ENCODE assay signal across 17 cellular contexts in the genomic region with DNA sequence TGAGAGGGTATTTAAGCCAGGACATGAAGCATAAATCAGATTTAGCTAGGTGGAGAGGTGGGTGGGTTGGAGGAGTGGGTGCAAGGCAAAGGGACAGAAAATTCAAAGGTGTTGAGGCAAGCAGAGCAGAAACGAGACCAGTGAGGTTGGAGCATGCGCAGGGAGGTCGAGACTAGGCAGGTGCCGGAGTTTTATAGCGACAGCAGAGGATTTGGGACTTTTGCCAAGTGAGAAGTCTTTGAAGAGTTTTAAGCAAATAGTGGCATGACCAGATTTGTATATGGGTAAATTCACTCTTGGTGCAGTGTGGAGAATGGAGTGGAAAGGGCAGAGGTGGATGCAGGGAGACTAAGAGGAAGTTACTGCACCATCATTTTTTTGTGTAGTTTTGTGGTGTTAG.
A peak's percentile ranks its signal among the peaks of the same experiment; 100 is the strongest.
DNase-seq lines count a peak whose midpoint lies in the region; ATAC-seq and TF ChIP-seq lines count a peak whose summit lies in the region.
"Had no signal": no experiment of that assay in that cellular context is flagged by ENCODE, and none has a peak within 500 bp of the region (broad histone marks: within the 10 kb centered on the region; RNA-seq: fewer than 3 reads in every experiment).

No MANE protein-coding gene starts in this region.

- H3K79me2 ChIP-seq in OCI-LY1 (ENCODE audit: insufficient read depth, low read length), result peaks cover 17% of the 10 kb centered on the region

- H3K9ac ChIP-seq in OCI-LY1 (ENCODE audit: low read length), result peak overlapping the region; percentile 39; the same call in 1 of the 2 replicates
- H3K9ac ChIP-seq in liver (ENCODE audit: low read depth in 1 of 2, low read length in 2 of 2), result no peak overlapping the region
- H3K9ac ChIP-seq: GM23248, KMS-11 had no signal

- WGBS in liver, result 43% methylated on average over 5 of the region's 5 CpGs

- no peaks in the 10 kb centered on the region for H3K27me3 ChIP-seq in CD4-positive, alpha-beta T cell (ENCODE audit: control insufficient read depth, insufficient read depth, low read length)
- H3K27me3 ChIP-seq in OCI-LY1 (ENCODE audit: insufficient read depth, low read length) (no peaks in the 10 kb centered on the region), liver (ENCODE audit: control insufficient read depth in 4 of 4, insufficient read depth in 4 of 4, low read length in 3 of 4) (no peaks in the 10 kb centered on the region), foreskin keratinocyte (no peaks in the 10 kb centered on the region)
- H3K27me3 ChIP-seq: dorsolateral prefrontal cortex had no signal

- H3K27me3 Mint-ChIP-seq in CD4-positive, alpha-beta T cell, result no peaks in the 10 kb centered on the region
- no peaks in the 10 kb centered on the region for H3K27me3 Mint-ChIP-seq in activated T-helper 2 cell treated with anti-CD3 and anti-CD28 coated beads, Interferon-gamma antibody, Interleukin-2, Interleukin-4, amounts not matched to agents 10 μg/mL and 5 μg/mL and 100 μg/mL, durations not matched to agents 14 hours and 24 hours and 36 hours (ENCODE audit: low read depth)

- POLR2A ChIA-PET in CD4-positive, alpha-beta T cell (lab: Charles Lee), result interaction anchor here (0.6 to 1.2 kb wide), 3 partner anchors 29 to 151 kb away, joined by 3 to 4 read pairs (median 3); no protein-coding TSS in a partner anchor

- H3F3A ChIP-seq in OCI-LY1 (ENCODE audit: insufficient read depth, low read length), result peaks cover 15% of the 10 kb centered on the region; the same call in 1 of the 2 replicates

- TF ChIP-seq RAD21 in liver (IDR thresholded peaks at IDR 0.05), result peak in 1 of 2 donors; percentile 24

- no peak for TF ChIP-seq CTCF in CD4-positive, alpha-beta T cell (IDR thresholded peaks at IDR 0.05)
- TF ChIP-seq CTCF in OCI-LY1 (IDR thresholded peaks at IDR 0.05; ENCODE audit: low read length) (no peak), liver (IDR thresholded peaks at IDR 0.05; ENCODE audit: low read depth, low read length, missing input control) (no peak), foreskin keratinocyte (conservative IDR thresholded peaks at IDR 0.05) (no peak)

- H3K9me3 Mint-ChIP-seq in CD4-positive, alpha-beta T cell, result no peaks in the 10 kb centered on the region
- no peaks in the 10 kb centered on the region for H3K9me3 Mint-ChIP-seq in activated T-helper 2 cell treated with anti-CD3 and anti-CD28 coated beads, Interferon-gamma antibody, Interleukin-2, Interleukin-4, amounts not matched to agents 10 μg/mL and 5 μg/mL and 100 μg/mL, durations not matched to agents 14 hours and 24 hours and 36 hours
- H3K9me3 Mint-ChIP-seq: T-helper 1 cell treated with Interleukin-12 subunit alpha and Interleukin-12 subunit beta and Interleukin-4 antibody, amounts not matched to agents 30 μg/mL and 1 μg/mL, for 36 hours had no signal

- no peaks in the 10 kb centered on the region for H3K9me2 ChIP-seq in OCI-LY1 (ENCODE audit: low read depth, low read length)

- H3K36me3 Mint-ChIP-seq in CD4-positive, alpha-beta T cell (ENCODE audit: low read depth), result peaks cover 64% of the 10 kb centered on the region
- H3K36me3 Mint-ChIP-seq in activated T-helper 2 cell treated with anti-CD3 and anti-CD28 coated beads, Interferon-gamma antibody, Interleukin-2, Interleukin-4, amounts not matched to agents 10 μg/mL and 5 μg/mL and 100 μg/mL, durations not matched to agents 14 hours and 24 hours and 36 hours (ENCODE audit: low read depth), result peaks cover 20% of the 10 kb centered on the region

- H3K4me2 ChIP-seq in OCI-LY1 (ENCODE audit: low read length), result peak overlapping the region; percentile 32; the same call in 1 of the 2 replicates
- H3K4me2 ChIP-seq: KMS-11 had no signal

- H3K4me1 Mint-ChIP-seq in CD4-positive, alpha-beta T cell (ENCODE audit: low read depth), result peaks cover 69% of the 10 kb centered on the region
- peaks cover 41% of the 10 kb centered on the region for H3K4me1 Mint-ChIP-seq in activated T-helper 2 cell treated with anti-CD3 and anti-CD28 coated beads, Interferon-gamma antibody, Interleukin-2, Interleukin-4, amounts not matched to agents 10 μg/mL and 5 μg/mL and 100 μg/mL, durations not matched to agents 14 hours and 24 hours and 36 hours (ENCODE audit: low read depth)

- peak overlapping the region; percentile 50 for H3K27ac Mint-ChIP-seq in CD4-positive, alpha-beta T cell
- no peak overlapping the region for H3K27ac Mint-ChIP-seq in activated T-helper 2 cell treated with anti-CD3 and anti-CD28 coated beads, Interferon-gamma antibody, Interleukin-2, Interleukin-4, amounts not matched to agents 10 μg/mL and 5 μg/mL and 100 μg/mL, durations not matched to agents 14 hours and 24 hours and 36 hours
- H3K27ac Mint-ChIP-seq: T-helper 1 cell treated with Interleukin-12 subunit alpha and Interleukin-12 subunit beta and Interleukin-4 antibody, amounts not matched to agents 30 μg/mL and 1 μg/mL, for 36 hours had no signal

- no peak overlapping the region for H3K4me3 Mint-ChIP-seq in CD4-positive, alpha-beta T cell
- H3K4me3 Mint-ChIP-seq in activated T-helper 2 cell treated with anti-CD3 and anti-CD28 coated beads, Interferon-gamma antibody, Interleukin-2, Interleukin-4, amounts not matched to agents 10 μg/mL and 5 μg/mL and 100 μg/mL, durations not matched to agents 14 hours and 24 hours and 36 hours (ENCODE audit: low read depth), result no peak overlapping the region
- H3K4me3 Mint-ChIP-seq: T-helper 1 cell treated with Interleukin-12 subunit alpha and Interleukin-12 subunit beta and Interleukin-4 antibody, amounts not matched to agents 30 μg/mL and 1 μg/mL, for 36 hours had no signal

- CTCF ChIA-PET in CD4-positive, alpha-beta T cell (lab: Charles Lee), result interaction anchor here (0.7 to 1.1 kb wide), 4 partner anchors 46 to 240 kb away, joined by 3 to 4 read pairs (median 3); no protein-coding TSS in a partner anchor

- H4K20me1 ChIP-seq in OCI-LY1 (ENCODE audit: insufficient read depth, low read length), result no peaks in the 10 kb centered on the region

- DNase-seq in DMS 273 (lab: John Stamatoyannopoulos, UW; ENCODE audit: unreplicated experiment), result peak; percentile 15
- no peak for DNase-seq in DMS 273 treated with DMSO at 0.1 percent for 48 hours (lab: John Stamatoyannopoulos, UW)
- no peak for DNase-seq in CD4-positive, alpha-beta T cell
- DNase-seq in foreskin keratinocyte, result no peak
- no peak for DNase-seq in activated T-helper 2 cell treated with anti-CD3 and anti-CD28 coated beads, Interferon-gamma antibody, Interleukin-2, Interleukin-4, amounts not matched to agents 10 μg/mL and 5 μg/mL and 100 μg/mL, durations not matched to agents 14 hours and 24 hours and 36 hours (ENCODE audit: low spot score)
- no peak for DNase-seq in UCSD-AML1 (lab: John Stamatoyannopoulos, UW; ENCODE audit: unreplicated experiment)
- DNase-seq: activated CD4-positive, alpha-beta T cell treated with anti-CD3 and anti-CD28 coated beads for 4 hours; dorsolateral prefrontal cortex; GM23248; left ventricle myocardium superior; stimulated activated CD4-positive, alpha-beta T cell treated with anti-CD3 and anti-CD28 coated beads, Interleukin-1b, Interleukin-23, amount 100 ng/mL, for 48 hours had no signal

- no peak overlapping the region for H2AFZ ChIP-seq in OCI-LY1 (ENCODE audit: low read length)
- H2AFZ ChIP-seq: GM23248 had no signal

- H3K36me3 ChIP-seq in OCI-LY1 (ENCODE audit: insufficient read depth, low read length), result peaks cover 62% of the 10 kb centered on the region
- peaks cover 0 to 9% (median 1%) of the 10 kb centered on the region in 4 donors for H3K36me3 ChIP-seq in liver (ENCODE audit: control insufficient read depth in 4 of 4, insufficient read depth in 3 of 4, low read depth in 1 of 4, low read length in 3 of 4)

- H3K4me1 ChIP-seq in OCI-LY1 (ENCODE audit: insufficient read depth, low read length, severe bottlenecking), result peaks cover 92% of the 10 kb centered on the region
- H3K4me1 ChIP-seq in liver (ENCODE audit: control insufficient read depth in 4 of 4, insufficient read depth in 4 of 4, low read length in 3 of 4), result peaks cover 0 to 33% (median 22%) of the 10 kb centered on the region in 4 donors
- H3K4me1 ChIP-seq in foreskin keratinocyte, result no peaks in the 10 kb centered on the region

- no peak for ATAC-seq in CD4-positive, alpha-beta T cell (ENCODE audit: poor library complexity)
- ATAC-seq in foreskin keratinocyte, result no peak
- ATAC-seq: left ventricle myocardium superior, Panc1 had no signal

- H3K4me3 ChIP-seq in OCI-LY1 (ENCODE audit: low read depth, low read length, poor library complexity, severe bottlenecking) (peak overlapping the region; percentile 6), liver (ENCODE audit: low read depth in 1 of 3, low read length in 3 of 3) (no peak overlapping the region)
- H3K4me3 ChIP-seq: dorsolateral prefrontal cortex, GM23248 had no signal

- no peaks in the 10 kb centered on the region for H3K9me3 ChIP-seq in CD4-positive, alpha-beta T cell (ENCODE audit: control insufficient read depth, low read length)
- no peaks in the 10 kb centered on the region for H3K9me3 ChIP-seq in OCI-LY1 (ENCODE audit: low read length)
- H3K9me3 ChIP-seq in liver (ENCODE audit: control insufficient read depth in 4 of 4, low read length in 3 of 4), result no peaks in the 10 kb centered on the region

- intact Hi-C loops in CD4-positive, alpha-beta T cell (cut with DNase I, micrococcal nuclease), result loop anchor here (5.0 to 10.0 kb wide), 2 partner anchors 112 to 435 kb away; a partner anchor contains a TSS
- intact Hi-C loops in activated T-helper 2 cell treated with anti-CD3 and anti-CD28 coated beads, Interferon-gamma antibody, Interleukin-2, Interleukin-4, amounts not matched to agents 10 μg/mL and 5 μg/mL and 100 μg/mL, durations not matched to agents 14 hours and 24 hours and 36 hours (cut with micrococcal nuclease), result loop anchor here (10.0 kb wide), 1 partner anchor 352 kb away; no protein-coding TSS in a partner anchor

- H3K27ac ChIP-seq in CD4-positive, alpha-beta T cell (ENCODE audit: low read depth, low read length), result no peak overlapping the region
- H3K27ac ChIP-seq in OCI-LY1 (ENCODE audit: low read depth, low read length, poor library complexity, severe bottlenecking), result peak overlapping the region; percentile 92
- peak overlapping the region; percentile 19 to 39 for H3K27ac ChIP-seq in liver (ENCODE audit: low read depth in 1 of 2, low read length in 2 of 2)
- H3K27ac ChIP-seq in foreskin keratinocyte, result no peak overlapping the region
- H3K27ac ChIP-seq: 22Rv1, dorsolateral prefrontal cortex, GM23248, KMS-11 had no signal

TF ChIP-seq in liver, 16 proteins besides CTCF, POLR2A, EP300 and RAD21 (continues in another document):
- no peak for TF ChIP-seq FOXA2 (IDR thresholded peaks at IDR 0.05)
- TF ChIP-seq TAF1 (conservative IDR thresholded peaks at IDR 0.05), result no peak
- TF ChIP-seq, protein P1, sequence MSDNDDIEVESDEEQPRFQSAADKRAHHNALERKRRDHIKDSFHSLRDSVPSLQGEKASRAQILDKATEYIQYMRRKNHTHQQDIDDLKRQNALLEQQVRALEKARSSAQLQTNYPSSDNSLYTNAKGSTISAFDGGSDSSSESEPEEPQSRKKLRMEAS (IDR thresholded peaks at IDR 0.05), result no peak
- TF ChIP-seq HNF4G (IDR thresholded peaks at IDR 0.05), result no peak
- TF ChIP-seq HNF4A (conservative IDR thresholded peaks at IDR 0.05), result no peak
- TF ChIP-seq, protein P2, sequence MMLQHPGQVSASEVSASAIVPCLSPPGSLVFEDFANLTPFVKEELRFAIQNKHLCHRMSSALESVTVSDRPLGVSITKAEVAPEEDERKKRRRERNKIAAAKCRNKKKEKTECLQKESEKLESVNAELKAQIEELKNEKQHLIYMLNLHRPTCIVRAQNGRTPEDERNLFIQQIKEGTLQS (IDR thresholded peaks at IDR 0.05), result no peak

Comparison
In these comparisons a context has a peak if more than half of its experiments do, and no peak if none do; other contexts are left out.
1. H3K27ac ChIP-seq: peak in OCI-LY1 (single experiment) and liver (2 of 2); none in CD4-positive, alpha-beta T cell (single experiment) and foreskin keratinocyte (single experiment).